10 cellular contexts compared by ENCODE assay signal in the genomic region with DNA sequence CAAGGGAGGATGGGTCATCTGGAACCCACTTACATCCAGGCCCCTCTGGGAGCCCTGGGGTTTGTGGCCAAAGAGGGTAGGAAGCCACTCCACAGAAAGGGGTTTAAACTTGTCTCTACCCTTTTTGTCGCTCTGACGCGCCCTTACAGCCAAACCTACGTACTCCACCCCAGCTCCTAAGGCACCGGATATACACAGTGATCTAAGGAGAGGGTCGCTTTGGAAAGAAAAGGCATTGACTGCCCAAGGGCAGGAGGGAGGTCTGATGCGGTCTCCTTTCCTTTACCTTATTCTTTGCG. TPM values are rescaled to one million over a fixed set of nuclear protein-coding genes. Genes with fewer than 3 reads are reported as not detected.
A peak's percentile ranks its signal among the peaks of the same experiment; 100 is the strongest.
DNase-seq lines count a peak whose midpoint lies in the region; TF ChIP-seq lines count a peak whose summit lies in the region.
"Had no signal": no experiment of that assay in that cellular context is flagged by ENCODE, and none has a peak within 500 bp of the region (broad histone marks: within the 10 kb centered on the region; RNA-seq: fewer than 3 reads in every experiment).

No MANE protein-coding gene starts in this region.

- H3K9me3 ChIP-seq in HUES64 (ENCODE audit: insufficient read depth, low read depth, low read length): no peaks in the 10 kb centered on the region
- no peaks in the 10 kb centered on the region for H3K9me3 ChIP-seq in mesodermal cell (ENCODE audit: control insufficient read depth, low read length)
- H3K9me3 ChIP-seq in thyroid gland: no peaks in the 10 kb centered on the region
- no peaks in the 10 kb centered on the region for H3K9me3 ChIP-seq in colonic mucosa
- H3K9me3 ChIP-seq: MG63 had no signal

- intact Hi-C loops in dorsolateral prefrontal cortex (cut with DNase I) (loop anchor here in 1 of 2 donors (5.0 to 10.0 kb wide), 3 partner anchors 106 to 383 kb away; no protein-coding TSS in a partner anchor), thyroid gland (cut with DNase I) (no loop called here), colonic mucosa (cut with DNase I) (no loop called here)

- 10% methylated on average over 7 of the region's 8 CpGs for WGBS in HUES64
- WGBS in mesodermal cell (ENCODE audit: insufficient coverage in 2 of 2), 2 experiments: 44 to 64% methylated on average over 5 to 6 of the region's 8 CpGs
- 72 to 73% methylated on average over 8 of the region's 8 CpGs for WGBS in thyroid gland, 2 donors

- H3K4me3 ChIP-seq in HUES64 (ENCODE audit: low read length) (peak overlapping the region; percentile 74), dorsolateral prefrontal cortex (peak overlapping the region in 57 of 59 donors; percentile 54 to 88 (median 76)), mesodermal cell (ENCODE audit: extremely low read depth, insufficient read depth, low read length, poor library complexity, severe bottlenecking) (peak overlapping the region; percentile 72), thyroid gland (replicated peaks in 1 of 3) (peak overlapping the region in 1 of 3 donors; percentile 33), colonic mucosa (no peak overlapping the region)
- H3K4me3 ChIP-seq: GM12878 had no signal

- TF ChIP-seq POLR2A in thyroid gland (IDR thresholded peaks at IDR 0.05): no peak

- H3K9ac ChIP-seq in HUES64 (ENCODE audit: low read depth, low read length): no peak overlapping the region
- no peak overlapping the region for H3K9ac ChIP-seq in colonic mucosa (ENCODE audit: low read depth in 2 of 2, low read length in 2 of 2)

- H3K36me3 ChIP-seq in HUES64 (ENCODE audit: insufficient read depth, low read length) (no peaks in the 10 kb centered on the region), mesodermal cell (ENCODE audit: control insufficient read depth, insufficient read depth, low read length) (no peaks in the 10 kb centered on the region), thyroid gland (no peaks in the 10 kb centered on the region), colonic mucosa (no peaks in the 10 kb centered on the region)
- H3K36me3 ChIP-seq: MG63 had no signal

- H3K4me1 ChIP-seq in HUES64 (ENCODE audit: insufficient read depth, low read length) (peaks cover 23% of the 10 kb centered on the region), mesodermal cell (ENCODE audit: control insufficient read depth, insufficient read depth, low read length, poor library complexity, severe bottlenecking) (peaks cover 23% of the 10 kb centered on the region), thyroid gland (peaks cover 16% of the 10 kb centered on the region in 2 donors), colonic mucosa (peaks cover 3% of the 10 kb centered on the region)

- H3K27ac ChIP-seq in HUES64 (ENCODE audit: low read depth, low read length) (no peak overlapping the region), dorsolateral prefrontal cortex (peak overlapping the region in 49 of 59 donors; percentile 23 to 92 (median 81)), mesodermal cell (ENCODE audit: low read depth, low read length, severe bottlenecking) (peak overlapping the region; percentile 66), thyroid gland (peak overlapping the region in 2 of 3 donors; percentile 47 to 79), colonic mucosa (no peak overlapping the region)

- TF ChIP-seq CTCF in dorsolateral prefrontal cortex (IDR thresholded peaks at IDR 0.05 in 54 of 56, conservative IDR thresholded peaks at IDR 0.05 in 2 of 56; ENCODE audit: low read depth in 1 of 56, partially characterized antibody in 56 of 56) (no peak), thyroid gland (IDR thresholded peaks at IDR 0.05) (no peak), colonic mucosa (IDR thresholded peaks at IDR 0.05) (no peak)

- no peak for DNase-seq in dorsolateral prefrontal cortex
- DNase-seq in thyroid gland: no peak
- DNase-seq in HPDE6-E6E7 (ENCODE audit: extremely low spot score): no peak
- no peak for DNase-seq in SKM-1 (lab: John Stamatoyannopoulos, UW; ENCODE audit: unreplicated experiment)
- DNase-seq in colonic mucosa: no peak
- DNase-seq: activated naive CD4-positive, alpha-beta T cell treated with anti-CD3 and anti-CD28 coated beads, Interleukin-2, amount 50 U/mL, for 16 hours had no signal

- peaks cover 64% of the 10 kb centered on the region for H3K27me3 ChIP-seq in HUES64 (ENCODE audit: insufficient read depth, low read length)
- no peaks in the 10 kb centered on the region for H3K27me3 ChIP-seq in dorsolateral prefrontal cortex
- no peaks in the 10 kb centered on the region for H3K27me3 ChIP-seq in thyroid gland
- no peaks in the 10 kb centered on the region for H3K27me3 ChIP-seq in colonic mucosa
- H3K27me3 ChIP-seq: MG63 had no signal

RNA-seq across cellular contexts. Expression of a gene that starts 0.6 kb away (rescaled TPM):
- 3.9 TPM for polyA plus RNA-seq in HUES64 (2013, experiment 1 of 2)
- polyA plus RNA-seq in HUES64 (2013, experiment 2 of 2): 4.0 TPM
- 10 to 100 TPM; 11.2 to 35.0 (median 22.1) TPM for total RNA-seq in dorsolateral prefrontal cortex
- polyA plus RNA-seq in mesodermal cell (2013, experiment 1 of 2): 19.8 TPM
- 16.4 TPM for polyA plus RNA-seq in mesodermal cell (2013, experiment 2 of 2)
- total RNA-seq in thyroid gland: 10 to 100 TPM; 12.7 to 17.4 (median 14.3) TPM
- 1 to 10 TPM; 1.0 to 2.8 TPM for total RNA-seq in colonic mucosa

Comparison
In these comparisons a context has a peak if more than half of its experiments do, and no peak if none do; other contexts are left out.
1. H3K27ac ChIP-seq: peak in dorsolateral prefrontal cortex (49 of 59), mesodermal cell (single experiment) and thyroid gland (2 of 3); none in HUES64 (single experiment) and colonic mucosa (single experiment).